ENCODE assay signal across 8 cellular contexts in genomic region chr17:36629252-36629847, GRCh38. TPM values are rescaled to one million over a fixed set of nuclear protein-coding genes. Genes with fewer than 3 reads are reported as not detected.
DNase-seq lines count a peak whose midpoint lies in the region; ATAC-seq and TF ChIP-seq lines count a peak whose summit lies in the region.

No MANE protein-coding gene starts in this region.

- no peaks in the 10 kb centered on the region for H3K36me3 ChIP-seq in CD8-positive, alpha-beta T cell (ENCODE audit: insufficient read depth, low read length)
- H3K36me3 ChIP-seq in mucosa of descending colon (ENCODE audit: low read depth), result no peaks in the 10 kb centered on the region

- H3K4me3 ChIP-seq in CD8-positive, alpha-beta T cell (ENCODE audit: low read depth, low read length), result no peak overlapping the region
- H3K4me3 ChIP-seq in HL-60 (replicated peaks; ENCODE audit: insufficient read depth, low read length) (no peak overlapping the region), mucosa of descending colon (no peak overlapping the region)

- H3K9me3 ChIP-seq in CD8-positive, alpha-beta T cell (ENCODE audit: low read length), result no peaks in the 10 kb centered on the region
- H3K9me3 ChIP-seq in mucosa of descending colon, result no peaks in the 10 kb centered on the region

- no peaks in the 10 kb centered on the region for H3K27me3 ChIP-seq in CD8-positive, alpha-beta T cell (ENCODE audit: insufficient read depth, low read length)
- H3K27me3 ChIP-seq in HL-60 (ENCODE audit: insufficient read depth, poor library complexity, severe bottlenecking), result no peaks in the 10 kb centered on the region

- H3K27ac ChIP-seq in CD8-positive, alpha-beta T cell (ENCODE audit: low read depth, low read length), result no peak overlapping the region
- no peak overlapping the region for H3K27ac ChIP-seq in HL-60 (replicated peaks)

- no peak overlapping the region for H3K27ac Mint-ChIP-seq in CD8-positive, alpha-beta T cell
- no peak overlapping the region for H3K27ac Mint-ChIP-seq in endothelial cell (ENCODE audit: unreplicated experiment)

- ATAC-seq in CD8-positive, alpha-beta T cell, result peak; percentile 89
- peak; percentile 96 for ATAC-seq in mucosa of descending colon
- ATAC-seq in HG03520 (IDR thresholded peaks at IDR 0.05; ENCODE audit: unreplicated experiment), result no peak

- POLR2A ChIA-PET in CD8-positive, alpha-beta T cell (lab: Charles Lee), result interaction anchor here (0.8 kb wide), 1 partner anchor 418 kb away, joined by 3 read pairs; no protein-coding TSS in a partner anchor

- peak; percentile 64 to 88 (median 73) for DNase-seq in CD8-positive, alpha-beta T cell
- DNase-seq in HL-60 (ENCODE audit: low read depth in 1 of 2, low spot score in 1 of 2), result peak; percentile 47 to 69
- peak; percentile 40 to 46 for DNase-seq in NOMO-1 (lab: John Stamatoyannopoulos, UW; ENCODE audit: unreplicated experiment in 2 of 2)
- DNase-seq in activated CD8-positive, alpha-beta memory T cell treated with anti-CD3 and anti-CD28 coated beads for 24 hours, result peak; percentile 95
- peak; percentile 93 for DNase-seq in endothelial cell (ENCODE audit: low spot score)
- peak; percentile 67 to 89 (median 84) for DNase-seq in mucosa of descending colon
- DNase-seq in stimulated activated CD8-positive, alpha-beta memory T cell treated with anti-CD3 and anti-CD28 coated beads, Interleukin-4, amount 100 ng/mL, for 24 hours (ENCODE audit: low read depth), result peak; percentile 73

- intact Hi-C loops in CD8-positive, alpha-beta T cell (cut with DNase I, micrococcal nuclease), result loop anchor here (1.0 to 5.0 kb wide), 7 partner anchors 26 to 743 kb away; no protein-coding TSS in a partner anchor
- intact Hi-C loops in mucosa of descending colon (cut with DNase I, micrococcal nuclease), result loop anchor here in 1 of 2 donors (10.0 kb wide), 1 partner anchor 425 kb away; no protein-coding TSS in a partner anchor

- no peaks in the 10 kb centered on the region for H3K36me3 Mint-ChIP-seq in CD8-positive, alpha-beta T cell
- H3K36me3 Mint-ChIP-seq in endothelial cell (ENCODE audit: low read depth, unreplicated experiment), result no peaks in the 10 kb centered on the region

- no peaks in the 10 kb centered on the region for H3K4me1 ChIP-seq in CD8-positive, alpha-beta T cell (ENCODE audit: insufficient read depth, low read length)
- no peaks in the 10 kb centered on the region for H3K4me1 ChIP-seq in mucosa of descending colon (ENCODE audit: low read depth)

- H3K4me3 Mint-ChIP-seq in CD8-positive, alpha-beta T cell, result no peak overlapping the region
- no peak overlapping the region for H3K4me3 Mint-ChIP-seq in endothelial cell (ENCODE audit: unreplicated experiment)

- TF ChIP-seq CTCF in CD8-positive, alpha-beta T cell (IDR thresholded peaks at IDR 0.05), result peak; percentile 98
- TF ChIP-seq CTCF in HL-60 (IDR thresholded peaks at IDR 0.05; ENCODE audit: insufficient read depth, low read length) (peak; percentile 90), endothelial cell (IDR thresholded peaks at IDR 0.05; ENCODE audit: unreplicated experiment) (peak; percentile 99), mucosa of descending colon (IDR thresholded peaks at IDR 0.05) (peak; percentile 98)

- CTCF ChIA-PET in CD8-positive, alpha-beta T cell (lab: Charles Lee), result interaction anchor here (0.6 to 11.8 kb wide), 24 partner anchors 11 to 612 kb away, joined by 3 to 127 read pairs (median 4); partner anchors contain the start of gene MRM1

- no peaks in the 10 kb centered on the region for H3K9me3 Mint-ChIP-seq in CD8-positive, alpha-beta T cell
- H3K9me3 Mint-ChIP-seq in endothelial cell (ENCODE audit: unreplicated experiment), result no peaks in the 10 kb centered on the region

- no peaks in the 10 kb centered on the region for H3K4me1 Mint-ChIP-seq in CD8-positive, alpha-beta T cell (ENCODE audit: low read depth)
- peaks cover 28% of the 10 kb centered on the region for H3K4me1 Mint-ChIP-seq in endothelial cell (ENCODE audit: unreplicated experiment)

- H3K27me3 Mint-ChIP-seq in CD8-positive, alpha-beta T cell (ENCODE audit: low read depth), result peaks cover 5% of the 10 kb centered on the region
- peaks cover 7% of the 10 kb centered on the region for H3K27me3 Mint-ChIP-seq in endothelial cell (ENCODE audit: unreplicated experiment)

RNA-seq across cellular contexts. Expression of gene MRM1, which starts 28.0 kb away (rescaled TPM):
- 1 to 10 TPM; 1.4 TPM for total RNA-seq in CD8-positive, alpha-beta T cell
- 1.7 TPM for total RNA-seq in endothelial cell (ENCODE audit: unreplicated experiment)
- 10 to 100 TPM in 1 of 3 donors, 1 to 10 TPM in 2; 8.2 to 12.8 (median 8.3) TPM for total RNA-seq in mucosa of descending colon

RNA-seq across cellular contexts. Expression of gene DHRS11, which starts 37.7 kb away (rescaled TPM):
- total RNA-seq in CD8-positive, alpha-beta T cell, result 1 to 10 TPM; 1.7 to 2.6 TPM
- 3.9 TPM for total RNA-seq in endothelial cell (ENCODE audit: unreplicated experiment)
- total RNA-seq in mucosa of descending colon, result 100 to 1,000 TPM; 146 to 295 (median 162) TPM

Comparison
In these comparisons a context has a peak if more than half of its experiments do, and no peak if none do; other contexts are left out.
1. DNase-seq: peak in every context shown above with its lines; median percentile 95 in activated CD8-positive, alpha-beta memory T cell treated with anti-CD3 and anti-CD28 coated beads for 24 hours; 93 in endothelial cell; 84 in mucosa of descending colon; 73 in CD8-positive, alpha-beta T cell; 73 in stimulated activated CD8-positive, alpha-beta memory T cell treated with anti-CD3 and anti-CD28 coated beads, Interleukin-4, amount 100 ng/mL, for 24 hours; 58 in HL-60; 43 in NOMO-1.
2. RNA of gene DHRS11, which starts 37.7 kb away (total RNA-seq): 146 to 295 TPM in mucosa of descending colon; 3.9 TPM in endothelial cell (single experiment) and 1.7 to 2.6 TPM in CD8-positive, alpha-beta T cell; every median in the first group is over 10 times any median in the second.
3. Peak in every context shown above with its lines, with median percentiles within 50 percentile points of each other: CTCF ChIP-seq.